1 cellular context compared by ENCODE assay signal in the genomic region with DNA sequence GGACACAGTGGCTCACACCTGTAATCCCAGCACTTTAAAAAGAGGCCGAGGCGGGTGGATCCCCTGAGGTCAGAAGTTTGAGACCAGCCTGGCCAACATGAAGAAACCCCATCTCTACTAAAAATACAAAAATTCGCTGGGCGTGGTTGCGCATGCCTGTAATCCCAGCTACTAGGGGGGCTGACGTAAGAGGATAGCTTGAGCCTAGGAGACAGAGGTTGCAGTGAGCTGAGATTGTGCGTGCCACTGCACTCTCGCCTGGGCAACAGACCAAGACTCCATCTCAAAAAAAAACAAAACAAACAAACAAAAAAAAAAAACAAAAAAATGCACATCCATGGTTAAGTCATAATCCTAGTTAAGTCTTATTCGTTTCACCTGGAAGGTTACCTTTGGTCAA. TPM values are rescaled to one million over a fixed set of nuclear protein-coding genes. Genes with fewer than 3 reads are reported as not detected.
"Had no signal": no experiment of that assay in that cellular context is flagged by ENCODE, and none has a peak within 500 bp of the region (broad histone marks: within the 10 kb centered on the region; RNA-seq: fewer than 3 reads in every experiment).

No MANE protein-coding gene starts in this region.

RNA-seq across cellular contexts. Expression of a gene that starts 31.5 kb away (rescaled TPM):
- total RNA-seq: NCI-H460 had no signal
